24 cellular contexts compared by ENCODE assay signal in genomic region chr22:39907035-39907434, GRCh38. TPM values are rescaled to one million over a fixed set of nuclear protein-coding genes. Genes with fewer than 3 reads are reported as not detected.
DNase-seq lines count a peak whose midpoint lies in the region; ATAC-seq, FAIRE-seq and TF ChIP-seq lines count a peak whose summit lies in the region.
"Had no signal": no experiment of that assay in that cellular context is flagged by ENCODE, and none has a peak within 500 bp of the region (broad histone marks: within the 10 kb centered on the region; RNA-seq: fewer than 3 reads in every experiment).

No MANE protein-coding gene starts in this region.

- H3K27ac Mint-ChIP-seq in activated T-helper 17 cell treated with anti-CD3 and anti-CD28 coated beads, Interleukin-2, amount 50 U/mL, for 72 hours: peak overlapping the region; percentile 88

- peaks cover 34% of the 10 kb centered on the region for H3K36me3 Mint-ChIP-seq in activated T-helper 17 cell treated with anti-CD3 and anti-CD28 coated beads, Interleukin-2, amount 50 U/mL, for 72 hours (ENCODE audit: low read depth)

- no peaks in the 10 kb centered on the region for H3K4me1 ChIP-seq in lower lobe of right lung
- H3K4me1 ChIP-seq in urinary bladder (ENCODE audit: insufficient read depth): no peaks in the 10 kb centered on the region
- H3K4me1 ChIP-seq: testis had no signal

- H3K27me3 Mint-ChIP-seq in activated T-helper 17 cell treated with anti-CD3 and anti-CD28 coated beads, Interleukin-2, amount 50 U/mL, for 72 hours: no peaks in the 10 kb centered on the region

- no peaks in the 10 kb centered on the region for H3K9me3 Mint-ChIP-seq in activated T-helper 17 cell treated with anti-CD3 and anti-CD28 coated beads, Interleukin-2, amount 50 U/mL, for 72 hours

- peaks cover 37% of the 10 kb centered on the region for H3K27me3 ChIP-seq in lower lobe of right lung (ENCODE audit: low read depth)
- H3K27me3 ChIP-seq: cardiac muscle cell, testis had no signal

- H3K4me1 Mint-ChIP-seq in activated T-helper 17 cell treated with anti-CD3 and anti-CD28 coated beads, Interleukin-2, amount 50 U/mL, for 72 hours: peaks cover 42% of the 10 kb centered on the region

- intact Hi-C loops in lower lobe of right lung (cut with DNase I): no loop called here

- no peak for ATAC-seq in activated T-helper 17 cell treated with anti-CD3 and anti-CD28 coated beads, Interleukin-2, amount 50 U/mL, for 72 hours (replicated peaks)
- ATAC-seq in lower lobe of right lung (no peak), GM18870 (IDR thresholded peaks at IDR 0.05; ENCODE audit: unreplicated experiment) (no peak), GM19455 (IDR thresholded peaks at IDR 0.05; ENCODE audit: unreplicated experiment) (no peak)

- no peaks in the 10 kb centered on the region for H3K9me3 ChIP-seq in lower lobe of right lung
- H3K9me3 ChIP-seq: testis had no signal

- FAIRE-seq in urothelium cell line (lab: Jason Lieb, UNC): no peak
- FAIRE-seq: islet of Langerhans, small intestine had no signal

- H3K27ac ChIP-seq in lower lobe of right lung (no peak overlapping the region), urinary bladder (ENCODE audit: low read depth) (no peak overlapping the region)
- H3K27ac ChIP-seq: C4-2B, cardiac muscle cell, epithelial cell of prostate, testis had no signal

- no peaks in the 10 kb centered on the region for H3K36me3 ChIP-seq in lower lobe of right lung
- peaks cover 2% of the 10 kb centered on the region for H3K36me3 ChIP-seq in urinary bladder (ENCODE audit: insufficient read depth)
- H3K36me3 ChIP-seq: cardiac muscle cell had no signal

- 82% methylated on average over 7 of the region's 7 CpGs for WGBS in urinary bladder

- H3K4me3 Mint-ChIP-seq in activated T-helper 17 cell treated with anti-CD3 and anti-CD28 coated beads, Interleukin-2, amount 50 U/mL, for 72 hours: no peak overlapping the region

- DNase-seq in stimulated activated CD4-positive, alpha-beta T cell treated with anti-CD3 and anti-CD28 coated beads, Interleukin-15, amount 100 ng/mL, for 24 hours: peak; percentile 63
- no peak for DNase-seq in stimulated activated CD4-positive, alpha-beta T cell treated with anti-CD3 and anti-CD28 coated beads, Interleukin-4, amount 100 ng/mL, for 24 hours
- DNase-seq in lower lobe of right lung (no peak), urothelium cell line (ENCODE audit: low spot score) (no peak)
- DNase-seq: activated CD4-positive, alpha-beta T cell treated with anti-CD3 and anti-CD28 coated beads, Interleukin-2, amount 50 U/mL, for 1 hour; GDM1; hippocampal formation; NCI-H2107; NCI-H510A; occipital lobe; small intestine; testis had no signal

- H3K4me3 ChIP-seq in lower lobe of right lung (peak overlapping the region; percentile 0), urinary bladder (ENCODE audit: low read depth, low read length) (peak overlapping the region; percentile 8)
- H3K4me3 ChIP-seq: cardiac muscle cell, testis had no signal

- TF ChIP-seq CTCF in lower lobe of right lung (IDR thresholded peaks at IDR 0.05): no peak

RNA-seq across cellular contexts. Expression of gene GRAP2, which starts 6.2 kb away (rescaled TPM):
- 10 to 100 TPM; 50.7 to 94.2 TPM for total RNA-seq in activated T-helper 17 cell treated with anti-CD3 and anti-CD28 coated beads, Interleukin-2, amount 50 U/mL, for 72 hours
- total RNA-seq in lower lobe of right lung: 9.5 TPM
- total RNA-seq in urinary bladder: 3.2 TPM
- 1.7 TPM for polyA plus RNA-seq in urinary bladder
- total RNA-seq: dermis microvascular lymphatic vessel endothelial cell had no signal
- polyA plus RNA-seq: cardiac muscle cell had no signal

RNA-seq across cellular contexts. Expression of gene ENTHD1, which starts 13.5 kb away (rescaled TPM):
- 1 to 10 TPM in 1 of 2 donors, under 1 TPM in 1; 0.58 to 1.2 TPM for total RNA-seq in activated T-helper 17 cell treated with anti-CD3 and anti-CD28 coated beads, Interleukin-2, amount 50 U/mL, for 72 hours
- total RNA-seq in lower lobe of right lung (not detected), urinary bladder (not detected)
- polyA plus RNA-seq in urinary bladder: not detected
- total RNA-seq: cardiac muscle cell, dermis microvascular lymphatic vessel endothelial cell, fibroblast of villous mesenchyme, lower leg skin, M059J had no signal
- polyA plus RNA-seq: cardiac muscle cell had no signal

RNA-seq across cellular contexts. Expression of gene TMA7B, which starts 53.2 kb away (rescaled TPM):
- total RNA-seq in activated T-helper 17 cell treated with anti-CD3 and anti-CD28 coated beads, Interleukin-2, amount 50 U/mL, for 72 hours: 1 to 10 TPM; 4.0 to 4.4 TPM
- total RNA-seq in lower lobe of right lung (1.4 TPM), urinary bladder (0.26 TPM)
- polyA plus RNA-seq in urinary bladder: not detected
- total RNA-seq: cardiac muscle cell, dermis microvascular lymphatic vessel endothelial cell, fibroblast of villous mesenchyme, M059J, occipital lobe had no signal
- polyA plus RNA-seq: cardiac muscle cell had no signal
